9 cellular contexts compared by ENCODE assay signal in genomic region chr17:48351916-48352332, GRCh38.
DNase-seq lines count a peak whose midpoint lies in the region; ATAC-seq and TF ChIP-seq lines count a peak whose summit lies in the region.
"Had no signal": no experiment of that assay in that cellular context is flagged by ENCODE, and none has a peak within 500 bp of the region (broad histone marks: within the 10 kb centered on the region; RNA-seq: fewer than 3 reads in every experiment).

No MANE protein-coding gene starts in this region.

- no peaks in the 10 kb centered on the region for H3K27me3 Mint-ChIP-seq in naive thymus-derived CD8-positive, alpha-beta T cell

- H3K4me3 ChIP-seq in heart right ventricle: no peak overlapping the region
- no peak overlapping the region for H3K4me3 ChIP-seq in colonic mucosa

- no peaks in the 10 kb centered on the region for H3K36me3 ChIP-seq in heart right ventricle
- H3K36me3 ChIP-seq in colonic mucosa: no peaks in the 10 kb centered on the region

- POLR2A ChIA-PET in naive thymus-derived CD8-positive, alpha-beta T cell (lab: Charles Lee): interaction anchor here (0.7 to 1.2 kb wide), 4 partner anchors 91 to 236 kb away, joined by 3 to 6 read pairs (median 4); no protein-coding TSS in a partner anchor

- H3K36me3 Mint-ChIP-seq in naive thymus-derived CD8-positive, alpha-beta T cell: peaks cover 4 to 23% (median 11%) of the 10 kb centered on the region in 3 donors

- H3K4me1 ChIP-seq in heart right ventricle (no peaks in the 10 kb centered on the region), colonic mucosa (no peaks in the 10 kb centered on the region)

- no peak overlapping the region for H3K9ac ChIP-seq in colonic mucosa (ENCODE audit: low read depth in 2 of 2, low read length in 2 of 2)

- H3K27me3 ChIP-seq in heart right ventricle (peaks cover 0 to 93% (median 74%) of the 10 kb centered on the region in 7 donors), colonic mucosa (no peaks in the 10 kb centered on the region)

- H3K4me1 Mint-ChIP-seq in naive thymus-derived CD8-positive, alpha-beta T cell: peaks cover 2 to 8% (median 5%) of the 10 kb centered on the region in 4 donors

- ATAC-seq in heart right ventricle (no peak), GM18870 (IDR thresholded peaks at IDR 0.05; ENCODE audit: unreplicated experiment) (no peak)
- ATAC-seq in naive thymus-derived CD8-positive, alpha-beta T cell: peak; percentile 44

- H3K27ac ChIP-seq in heart right ventricle: no peak overlapping the region
- no peak overlapping the region for H3K27ac ChIP-seq in colonic mucosa

- peak; percentile 33 to 76 (median 63) for TF ChIP-seq CTCF in heart right ventricle (IDR thresholded peaks at IDR 0.05)
- peak; percentile 61 for TF ChIP-seq CTCF in colonic mucosa (IDR thresholded peaks at IDR 0.05)

- H3K4me3 Mint-ChIP-seq in naive thymus-derived CD8-positive, alpha-beta T cell: no peak overlapping the region
- H3K4me3 Mint-ChIP-seq: dendritic cell treated with granulocyte-macrophage colony-stimulating factor and Interleukin-4, amounts not matched to agents 40 ng/mL and 50 ng/mL, for 4 days had no signal

- intact Hi-C loops in heart right ventricle (cut with DNase I) (loop anchor here in 3 of 10 donors (5.0 kb wide), 3 partner anchors 105 to 265 kb away; partner anchors contain the start of genes HOXB3 (in 1 of the 3), HOXB5 (in 1 of the 3) and HOXB8 (in 1 of the 3)), cardiac septum (cut with DNase I) (no loop called here), colonic mucosa (cut with DNase I) (loop anchor here (10.0 kb wide), 1 partner anchor 133 kb away; no protein-coding TSS in a partner anchor)

- peaks cover 0 to 3% (median 0%) of the 10 kb centered on the region in 9 donors for H3K9me3 Mint-ChIP-seq in naive thymus-derived CD8-positive, alpha-beta T cell
- H3K9me3 Mint-ChIP-seq: dendritic cell treated with granulocyte-macrophage colony-stimulating factor and Interleukin-4, amounts not matched to agents 40 ng/mL and 50 ng/mL, for 4 days had no signal

- H3K9me3 ChIP-seq in heart right ventricle (peaks cover 0 to 8% (median 0%) of the 10 kb centered on the region in 11 donors), colonic mucosa (no peaks in the 10 kb centered on the region)

- no peak overlapping the region for H3K27ac Mint-ChIP-seq in naive thymus-derived CD8-positive, alpha-beta T cell
- H3K27ac Mint-ChIP-seq: dendritic cell treated with granulocyte-macrophage colony-stimulating factor and Interleukin-4, amounts not matched to agents 40 ng/mL and 50 ng/mL, for 4 days had no signal

- DNase-seq in heart right ventricle: no peak
- DNase-seq in cardiac septum (ENCODE audit: low spot score): no peak
- peak; percentile 77 for DNase-seq in NCI-H69 (lab: John Stamatoyannopoulos, UW)
- DNase-seq in colonic mucosa: no peak
- peak in 3 of 10 donors; percentile 49 to 54 (median 50) for DNase-seq in naive thymus-derived CD8-positive, alpha-beta T cell
- no peak for DNase-seq in T-helper 9 cell
- DNase-seq in NCI-H187 treated with DMSO at 0.1 percent for 48 hours (lab: John Stamatoyannopoulos, UW): no peak

Comparison
In these comparisons a context has a peak if more than half of its experiments do, and no peak if none do; other contexts are left out.
1. ATAC-seq: peak in naive thymus-derived CD8-positive, alpha-beta T cell (2 of 2); none in heart right ventricle (0 of 8) and GM18870 (single experiment).